In genomic region chr19:15448778-15449619, GRCh38 we compare ENCODE assay signal across 8 cellular contexts. TPM values are rescaled to one million over a fixed set of nuclear protein-coding genes. Genes with fewer than 3 reads are reported as not detected.
DNase-seq lines count a peak whose midpoint lies in the region; ATAC-seq, FAIRE-seq and TF ChIP-seq lines count a peak whose summit lies in the region.

No MANE protein-coding gene starts in this region.

- no peak overlapping the region for H3K27ac Mint-ChIP-seq in nephron progenitor cell

- peak overlapping the region; percentile 56 for H3K4me3 ChIP-seq in colonic mucosa

- H3K4me3 Mint-ChIP-seq in nephron progenitor cell, result peak overlapping the region; percentile 85

- H3K36me3 ChIP-seq in colonic mucosa, result no peaks in the 10 kb centered on the region

- H3K27me3 Mint-ChIP-seq in nephron progenitor cell (ENCODE audit: low read depth, poor library complexity), result peaks cover 39% of the 10 kb centered on the region

- no peaks in the 10 kb centered on the region for H3K4me1 ChIP-seq in colonic mucosa

- peak; percentile 17 for DNase-seq in NCI-H748 (lab: John Stamatoyannopoulos, UW; ENCODE audit: unreplicated experiment)
- no peak for DNase-seq in NCI-H748 treated with DMSO at 0.1 percent for 48 hours (lab: John Stamatoyannopoulos, UW)
- peak; percentile 40 for DNase-seq in M059J (ENCODE audit: low read depth)
- no peak for DNase-seq in colonic mucosa
- peak; percentile 30 for DNase-seq in nephron progenitor cell
- no peak for DNase-seq in NCI-H1436 treated with DMSO at 0.1 percent for 48 hours (lab: John Stamatoyannopoulos, UW)
- no peak for DNase-seq in RCC 7860 (ENCODE audit: low spot score)
- no peak for DNase-seq in left colon

- FAIRE-seq in RCC 7860 (lab: Jason Lieb, UNC), result no peak

- peaks cover 5% of the 10 kb centered on the region for H3K27me3 ChIP-seq in colonic mucosa

- peaks cover 20% of the 10 kb centered on the region for H3K4me1 Mint-ChIP-seq in nephron progenitor cell

- intact Hi-C loops in colonic mucosa (cut with DNase I), result no loop called here
- intact Hi-C loops in left colon (cut with DNase I, micrococcal nuclease), result no loop called here

- no peak overlapping the region for H3K27ac ChIP-seq in colonic mucosa

- H3K36me3 Mint-ChIP-seq in nephron progenitor cell (ENCODE audit: low read depth), result peaks cover 6% of the 10 kb centered on the region

- H3K9ac ChIP-seq in colonic mucosa (ENCODE audit: low read depth in 2 of 2, low read length in 2 of 2), result peak overlapping the region in 1 of 2 donors; percentile 77

- no peaks in the 10 kb centered on the region for H3K9me3 ChIP-seq in colonic mucosa

- TF ChIP-seq CTCF in colonic mucosa (IDR thresholded peaks at IDR 0.05) (no peak), nephron progenitor cell (IDR thresholded peaks at IDR 0.05) (no peak)

- no peak for ATAC-seq in left colon

- no peaks in the 10 kb centered on the region for H3K9me3 Mint-ChIP-seq in nephron progenitor cell

RNA-seq across cellular contexts. Expression of gene WIZ, which starts 0.8 kb away (rescaled TPM):
- total RNA-seq in M059J (2014; rRNA removed; shearing (Covaris generic)), result 7.2 and 16.9 TPM in 2 replicates
- total RNA-seq in colonic mucosa (10 to 100 TPM; 18.3 to 31.2 TPM), left colon (10 to 100 TPM; 24.5 to 24.8 TPM)

RNA-seq across cellular contexts. Expression of gene RASAL3, which starts 15.3 kb away (rescaled TPM):
- total RNA-seq in M059J (2014; rRNA removed; shearing (Covaris generic)), result 0.05 TPM in 1 of 2 replicates, not detected in the other
- 1 to 10 TPM; 1.7 to 2.5 TPM for total RNA-seq in colonic mucosa
- 1 to 10 TPM; 3.4 to 4.4 TPM for total RNA-seq in left colon

RNA-seq across cellular contexts. Expression of gene AKAP8L, which starts 30.2 kb away (rescaled TPM):
- 59.7 and 63.6 TPM in 2 replicates for total RNA-seq in M059J (2014; rRNA removed; shearing (Covaris generic))
- total RNA-seq in colonic mucosa (10 to 100 TPM; 63.5 to 70.2 TPM), left colon (10 to 100 TPM; 63.4 to 75.1 TPM)

RNA-seq across cellular contexts. Expression of gene PGLYRP2, which starts 30.3 kb away (rescaled TPM):
- total RNA-seq in M059J (2014; rRNA removed; shearing (Covaris generic)), result 0.17 TPM in 1 of 2 replicates, not detected in the other
- not detected for total RNA-seq in colonic mucosa
- not detected for total RNA-seq in left colon

RNA-seq across cellular contexts. Expression of gene CYP4F22, which starts 59.3 kb away (rescaled TPM):
- not detected in 2 replicates for total RNA-seq in M059J (2014; rRNA removed; shearing (Covaris generic))
- under 1 TPM; 0.19 to 0.22 TPM for total RNA-seq in colonic mucosa
- not detected for total RNA-seq in left colon

Comparison
In these comparisons a context has a peak if more than half of its experiments do, and no peak if none do; other contexts are left out.
1. DNase-seq: peak in NCI-H748 (single experiment), M059J (single experiment) and nephron progenitor cell (single experiment); none in NCI-H748 treated with DMSO at 0.1 percent for 48 hours (single experiment), colonic mucosa (single experiment), NCI-H1436 treated with DMSO at 0.1 percent for 48 hours (single experiment), RCC 7860 (single experiment) and left colon (0 of 2).